ENCODE assay signal across 18 cellular contexts in genomic region chr15:99268431-99268830, GRCh38.
"Had no signal": no experiment of that assay in that cellular context is flagged by ENCODE, and none has a peak within 500 bp of the region (broad histone marks: within the 10 kb centered on the region; RNA-seq: fewer than 3 reads in every experiment).

No MANE protein-coding gene starts in this region.

- H3K27me3 ChIP-seq: foreskin keratinocyte, tibial artery, upper lobe of right lung, vagina had no signal

- DNase-seq: endodermal cell; erythroblast; foreskin keratinocyte; kidney; left cardiac atrium; mammary epithelial cell; naive thymus-derived CD8-positive, alpha-beta T cell; right cardiac atrium; stimulated activated CD4-positive, alpha-beta T cell treated with anti-CD3 and anti-CD28 coated beads, Interleukin-2, amount 100 ng/mL, for 48 hours; stimulated activated naive CD8-positive, alpha-beta T cell treated with anti-CD3 and anti-CD28 coated beads, Interleukin-15, Interleukin-2, amounts not matched to agents 100 U/mL and 50 U/mL, for 24 hours; tibial artery; upper lobe of right lung had no signal

- H3K36me3 ChIP-seq: tibial artery, upper lobe of right lung, vagina had no signal

- H3K4me2 ChIP-seq: smooth muscle cell had no signal

- H3K27ac ChIP-seq: foreskin keratinocyte, tibial artery, upper lobe of right lung, vagina had no signal

- H3K27ac Mint-ChIP-seq: dendritic cell treated with granulocyte-macrophage colony-stimulating factor and Interleukin-4, amounts not matched to agents 40 ng/mL and 50 ng/mL, for 4 days; endodermal cell; naive thymus-derived CD8-positive, alpha-beta T cell had no signal

- H3K4me1 Mint-ChIP-seq: neural crest cell had no signal

- FAIRE-seq: colon, endothelial cell of umbilical vein had no signal

- H3K4me1 ChIP-seq: upper lobe of right lung, vagina had no signal

- H3K9me3 Mint-ChIP-seq: dendritic cell treated with granulocyte-macrophage colony-stimulating factor and Interleukin-4, amounts not matched to agents 40 ng/mL and 50 ng/mL, for 4 days; endodermal cell; naive thymus-derived CD8-positive, alpha-beta T cell; neural crest cell had no signal

- H3K9me3 ChIP-seq: tibial artery, upper lobe of right lung, vagina had no signal

- H3K4me3 ChIP-seq: smooth muscle cell, tibial artery, upper lobe of right lung, vagina had no signal

- ATAC-seq: foreskin keratinocyte; left cardiac atrium; naive thymus-derived CD8-positive, alpha-beta T cell; right cardiac atrium; stimulated activated naive CD8-positive, alpha-beta T cell treated with anti-CD3 and anti-CD28 coated beads, Interleukin-15, Interleukin-2, amounts not matched to agents 100 U/mL and 50 U/mL, for 24 hours; upper lobe of right lung had no signal

- H3K4me3 Mint-ChIP-seq: dendritic cell treated with granulocyte-macrophage colony-stimulating factor and Interleukin-4, amounts not matched to agents 40 ng/mL and 50 ng/mL, for 4 days; endodermal cell; naive thymus-derived CD8-positive, alpha-beta T cell; neural crest cell had no signal
